Comparison of ENCODE assay signal across 23 cellular contexts in genomic region chr1:34856697-34857096, GRCh38. TPM values are rescaled to one million over a fixed set of nuclear protein-coding genes. Genes with fewer than 3 reads are reported as not detected.
DNase-seq lines count a peak whose midpoint lies in the region; ATAC-seq and TF ChIP-seq lines count a peak whose summit lies in the region.
"Had no signal": no experiment of that assay in that cellular context is flagged by ENCODE, and none has a peak within 500 bp of the region (broad histone marks: within the 10 kb centered on the region; RNA-seq: fewer than 3 reads in every experiment).

No MANE protein-coding gene starts in this region.

- H3K27ac Mint-ChIP-seq in activated T-cell treated with anti-CD3 and anti-CD28 coated beads, Interleukin-2, amount 50 U/mL, for 24 hours, result peak overlapping the region; percentile 81
- H3K27ac Mint-ChIP-seq in CD4-positive, CD25-positive, alpha-beta regulatory T cell, result peak overlapping the region in 2 of 3 donors; percentile 55 to 56
- peak overlapping the region in 6 of 10 donors; percentile 21 to 85 (median 44) for H3K27ac Mint-ChIP-seq in naive thymus-derived CD8-positive, alpha-beta T cell

- in situ Hi-C loops in IMR-90 (cut with MboI; ENCODE audit: low sequenced_read_pairs), result no loop called here

- no peak overlapping the region for H3K4me2 ChIP-seq in IMR-90 (ENCODE audit: low read depth, low read length)

- H3K36me3 ChIP-seq in CD4-positive, CD25-positive, alpha-beta regulatory T cell (ENCODE audit: control insufficient read depth, insufficient read depth, low read length), result peaks cover 25% of the 10 kb centered on the region
- H3K36me3 ChIP-seq in IMR-90 (ENCODE audit: control insufficient read depth, insufficient read depth, low read length), result peaks cover 14% of the 10 kb centered on the region

- peaks cover 13% of the 10 kb centered on the region for H4K20me1 ChIP-seq in IMR-90 (ENCODE audit: insufficient read depth, low read length)

- dilution Hi-C loops in IMR-90 (cut with HindIII; ENCODE audit: low sequenced_read_pairs, unreplicated experiment), result no loop called here

- no TSS peak for BruUV-seq in IMR-90 (replicated peaks; lab: Mats Ljungman, UMichigan)

- no peak overlapping the region for H4K91ac ChIP-seq in IMR-90 (ENCODE audit: insufficient read depth, low read depth, low read length)

- H3K9me3 ChIP-seq in CD4-positive, CD25-positive, alpha-beta regulatory T cell (ENCODE audit: control insufficient read depth in 2 of 2, low read length in 2 of 2), result no peaks in the 10 kb centered on the region
- no peaks in the 10 kb centered on the region for H3K9me3 ChIP-seq in IMR-90 (ENCODE audit: control insufficient read depth, insufficient read depth, low read length)
- H3K9me3 ChIP-seq: BLaER1 treated with 17β-estradiol and CSF1 and Interleukin-3, amounts not matched to agents 10 nM and 100 nM; SJCRH30 had no signal

- no peaks in the 10 kb centered on the region for H3K27me3 ChIP-seq in CD4-positive, CD25-positive, alpha-beta regulatory T cell (ENCODE audit: control insufficient read depth, insufficient read depth, low read length)
- H3K27me3 ChIP-seq in IMR-90 (ENCODE audit: control insufficient read depth, insufficient read depth, low read length), result no peaks in the 10 kb centered on the region
- H3K27me3 ChIP-seq: BLaER1 treated with 17β-estradiol and CSF1 and Interleukin-3, amounts not matched to agents 10 nM and 100 nM; SJCRH30 had no signal

- H4K8ac ChIP-seq in IMR-90 (ENCODE audit: low read depth in 2 of 2, low read length in 2 of 2), result no peak overlapping the region

- POLR2A ChIA-PET in IMR-90 (lab: Charles Lee; ENCODE audit: unreplicated experiment), result no interaction called here
- POLR2A ChIA-PET in naive thymus-derived CD8-positive, alpha-beta T cell (lab: Charles Lee), result no interaction called here

- H3K4me1 Mint-ChIP-seq in activated T-cell treated with anti-CD3 and anti-CD28 coated beads, Interleukin-2, amount 50 U/mL, for 24 hours (ENCODE audit: low read depth), result peaks cover 50% of the 10 kb centered on the region
- peaks cover 28 to 58% (median 40%) of the 10 kb centered on the region in 4 donors for H3K4me1 Mint-ChIP-seq in CD4-positive, CD25-positive, alpha-beta regulatory T cell
- H3K4me1 Mint-ChIP-seq in naive thymus-derived CD8-positive, alpha-beta T cell, result peaks cover 27 to 54% (median 47%) of the 10 kb centered on the region in 4 donors

- TF ChIP-seq CTCF in IMR-90 (conservative IDR thresholded peaks at IDR 0.05; ENCODE audit: low read depth, low read length), result no peak

- H2AK9ac ChIP-seq in IMR-90 (replicated peaks; ENCODE audit: low read depth, low read length, poor library complexity), result no peak overlapping the region

- CTCF ChIA-PET in IMR-90 (lab: Yijun Ruan, JAX), result interaction anchor here (0.6 kb wide), 1 partner anchor 11 kb away, joined by 3 read pairs; no protein-coding TSS in a partner anchor

- DNase-seq in activated T-cell treated with anti-CD3 and anti-CD28 coated beads, Interleukin-2, amount 50 U/mL, for 24 hours, result no peak
- DNase-seq in activated T-cell treated with anti-CD3 and anti-CD28 coated beads, Interleukin-2, amount 50 U/mL, for 48 hours, result no peak
- no peak for DNase-seq in CD4-positive, CD25-positive, alpha-beta regulatory T cell
- DNase-seq in IMR-90, result no peak
- DNase-seq in naive thymus-derived CD8-positive, alpha-beta T cell, result no peak
- no peak for DNase-seq in GF-D8 (lab: John Stamatoyannopoulos, UW)
- DNase-seq in HPDE6-E6E7 (ENCODE audit: extremely low spot score), result no peak
- DNase-seq: AML-193, Calu3, DND-41, GM23248, H7, NCI-H1048, NCI-H1417, NCI-H1694, NCI-H2081, NCI-H2227 treated with DMSO at 0.1 percent for 48 hours, NCI-H526 treated with DMSO at 0.1 percent for 48 hours, PC-9, SJCRH30 had no signal

- H2BK15ac ChIP-seq in IMR-90 (ENCODE audit: low read depth, low read length), result no peak overlapping the region

- H2BK120ac ChIP-seq in IMR-90 (ENCODE audit: low read depth, low read length), result no peak overlapping the region

- peaks cover 2% of the 10 kb centered on the region for H3K9me3 Mint-ChIP-seq in activated T-cell treated with anti-CD3 and anti-CD28 coated beads, Interleukin-2, amount 50 U/mL, for 24 hours
- no peaks in the 10 kb centered on the region for H3K9me3 Mint-ChIP-seq in CD4-positive, CD25-positive, alpha-beta regulatory T cell
- H3K9me3 Mint-ChIP-seq in naive thymus-derived CD8-positive, alpha-beta T cell, result no peaks in the 10 kb centered on the region

- peaks cover 72% of the 10 kb centered on the region for H3K36me3 Mint-ChIP-seq in activated T-cell treated with anti-CD3 and anti-CD28 coated beads, Interleukin-2, amount 50 U/mL, for 24 hours (ENCODE audit: low read depth)
- peaks cover 6% of the 10 kb centered on the region for H3K36me3 Mint-ChIP-seq in CD4-positive, CD25-positive, alpha-beta regulatory T cell
- H3K36me3 Mint-ChIP-seq in naive thymus-derived CD8-positive, alpha-beta T cell, result peaks cover 0 to 37% (median 4%) of the 10 kb centered on the region in 3 donors

- TF ChIP-seq POLR2A in IMR-90 (IDR thresholded peaks at IDR 0.05; ENCODE audit: low read depth, low read length), result no peak

- H3K4me1 ChIP-seq in CD4-positive, CD25-positive, alpha-beta regulatory T cell (ENCODE audit: control insufficient read depth, insufficient read depth, low read length, poor library complexity, severe bottlenecking), result peaks cover 26% of the 10 kb centered on the region
- H3K4me1 ChIP-seq in IMR-90 (ENCODE audit: control insufficient read depth, insufficient read depth, low read length), result no peaks in the 10 kb centered on the region; the same call in 1 of the 2 replicates

- H3K18ac ChIP-seq in IMR-90 (ENCODE audit: low read depth, low read length), result no peak overlapping the region

- no peak overlapping the region for H2AK5ac ChIP-seq in IMR-90 (ENCODE audit: low read depth, low read length)

- no peak overlapping the region for H3K14ac ChIP-seq in IMR-90 (replicated peaks; ENCODE audit: low read depth, low read length)

- H4K5ac ChIP-seq in IMR-90 (ENCODE audit: low read depth, low read length), result no peak overlapping the region

- no peak overlapping the region for H3K27ac ChIP-seq in CD4-positive, CD25-positive, alpha-beta regulatory T cell (ENCODE audit: insufficient read depth, low read length, poor library complexity, severe bottlenecking)
- H3K27ac ChIP-seq in IMR-90 (ENCODE audit: insufficient read depth, low read length), result no peak overlapping the region
- H3K27ac ChIP-seq: BLaER1 treated with 17β-estradiol and CSF1 and Interleukin-3, amounts not matched to agents 10 nM and 100 nM; GM23248; PC-9; SJCRH30 had no signal

- H2BK5ac ChIP-seq in IMR-90 (ENCODE audit: low read depth, low read length, poor library complexity, severe bottlenecking), result no peak overlapping the region

- H3K4me3 Mint-ChIP-seq in activated T-cell treated with anti-CD3 and anti-CD28 coated beads, Interleukin-2, amount 50 U/mL, for 24 hours, result peak overlapping the region; percentile 39
- peak overlapping the region in 1 of 4 donors; percentile 16 for H3K4me3 Mint-ChIP-seq in CD4-positive, CD25-positive, alpha-beta regulatory T cell
- H3K4me3 Mint-ChIP-seq in naive thymus-derived CD8-positive, alpha-beta T cell, result peak overlapping the region in 1 of 10 donors; percentile 24

- H3K4ac ChIP-seq in IMR-90 (ENCODE audit: low read depth, low read length), result no peak overlapping the region

- TF ChIP-seq RAD21 in IMR-90 (IDR thresholded peaks at IDR 0.05; ENCODE audit: low read length), result no peak

- H3K4me3 ChIP-seq in CD4-positive, CD25-positive, alpha-beta regulatory T cell (ENCODE audit: low read depth, low read length), result no peak overlapping the region
- no peak overlapping the region for H3K4me3 ChIP-seq in IMR-90 (ENCODE audit: insufficient read depth, low read depth, low read length)
- H3K4me3 ChIP-seq: BLaER1 treated with 17β-estradiol and CSF1 and Interleukin-3, amounts not matched to agents 10 nM and 100 nM; PC-9; SJCRH30 had no signal

- H2BK20ac ChIP-seq in IMR-90 (ENCODE audit: low read depth, low read length), result no peak overlapping the region

- H3K79me1 ChIP-seq in IMR-90 (ENCODE audit: low read depth in 1 of 2, low read length in 2 of 2), result peaks cover 4 to 33% of the 10 kb centered on the region in 2 experiments; a peak in 3 of 4 replicates

- WGBS in IMR-90 (ENCODE audit: extremely low coverage in 2 of 2, insufficient read length in 1 of 2), 2 experiments, result no CpG with 5 or more reads among the region's 6 CpGs

- H3K23ac ChIP-seq in IMR-90 (ENCODE audit: low read depth, low read length), result no peak overlapping the region

- no peak overlapping the region for H3K9ac ChIP-seq in IMR-90 (ENCODE audit: low read depth, low read length)
- H3K9ac ChIP-seq: GM23248 had no signal

- H3K56ac ChIP-seq in IMR-90 (ENCODE audit: extremely low read depth, insufficient read depth, low read length), result no peak overlapping the region

- no peak overlapping the region for H2AFZ ChIP-seq in IMR-90 (replicated peaks; ENCODE audit: low read length, poor library complexity)
- H2AFZ ChIP-seq: GM23248, PC-9 had no signal

- H3K27me3 Mint-ChIP-seq in activated T-cell treated with anti-CD3 and anti-CD28 coated beads, Interleukin-2, amount 50 U/mL, for 24 hours, result no peaks in the 10 kb centered on the region
- no peaks in the 10 kb centered on the region for H3K27me3 Mint-ChIP-seq in CD4-positive, CD25-positive, alpha-beta regulatory T cell
- no peaks in the 10 kb centered on the region for H3K27me3 Mint-ChIP-seq in naive thymus-derived CD8-positive, alpha-beta T cell

- H3K9me1 ChIP-seq in IMR-90 (ENCODE audit: insufficient read depth, low read length), result no peaks in the 10 kb centered on the region; the same call in 1 of the 2 replicates

- intact Hi-C loops in IMR-90 (cut with micrococcal nuclease), result loop anchor here (10.0 kb wide), 1 partner anchor 328 kb away; no protein-coding TSS in a partner anchor

- ATAC-seq in CD4-positive, CD25-positive, alpha-beta regulatory T cell (ENCODE audit: low read depth in 2 of 2), result no peak
- no peak for ATAC-seq in IMR-90 (ENCODE audit: low read depth)
- no peak for ATAC-seq in naive thymus-derived CD8-positive, alpha-beta T cell
- ATAC-seq: Right ventricle myocardium inferior, SK-N-SH treated with all-trans-retinoic acid at 6 μM for 48 hours had no signal

TF ChIP-seq in IMR-90, 13 proteins besides CTCF, POLR2A, EP300 and RAD21 (continues in another document):
- TF ChIP-seq MAFK (IDR thresholded peaks at IDR 0.05; ENCODE audit: low read depth, low read length) (peak; percentile 48), MXI1 (IDR thresholded peaks at IDR 0.05; ENCODE audit: borderline replicate concordance, low read depth, low read length) (no peak)

RNA-seq across cellular contexts. Expression of gene SMIM12, which starts 2.9 kb away (rescaled TPM):
- 29.7 TPM for total RNA-seq in CD4-positive, CD25-positive, alpha-beta regulatory T cell
- polyA plus RNA-seq in CD4-positive, CD25-positive, alpha-beta regulatory T cell, result 100 to 1,000 TPM in 1 of 4 donors, 10 to 100 TPM in 3; 92.2 to 105 (median 94.9) TPM
- 31.9 and 36.4 TPM in 2 replicates for total RNA-seq in IMR-90 (2012; rRNA removed)
- 39.8 and 44.4 TPM in 2 replicates for polyA plus RNA-seq in IMR-90 (2012; rRNA removed)
- 31.4 and 39.9 TPM in 2 replicates for polyA plus RNA-seq in IMR-90 (2012; cell fraction: cytosol; rRNA removed)
- polyA plus RNA-seq in IMR-90 (2012; cell fraction: nucleus; rRNA removed; ENCODE audit: low replicate concordance), result 13.7 and 21.5 TPM in 2 replicates
- total RNA-seq in naive thymus-derived CD8-positive, alpha-beta T cell, result 10 to 100 TPM; 40.9 to 42.2 TPM
- polyA plus RNA-seq in naive thymus-derived CD8-positive, alpha-beta T cell, result 10 to 100 TPM; 59.1 to 77.3 (median 71.7) TPM
